Comparison of ENCODE assay signal across 9 cellular contexts in genomic region chr10:58785354-58785753, GRCh38.
"Had no signal": no experiment of that assay in that cellular context is flagged by ENCODE, and none has a peak within 500 bp of the region (broad histone marks: within the 10 kb centered on the region; RNA-seq: fewer than 3 reads in every experiment).

No MANE protein-coding gene starts in this region.

- FAIRE-seq: HTR-8/SVneo had no signal

- DNase-seq: GM23248, GOT3, H7, HFFc6, IMR-90, KG1 had no signal

- H3K4me3 ChIP-seq: GM23248, HAP-1 had no signal

- H3K9me3 ChIP-seq: HAP-1 had no signal

- H3K9ac ChIP-seq: GM23248 had no signal

- H2AFZ ChIP-seq: GM23248 had no signal

- H3K27ac ChIP-seq: GM23248 had no signal

- H3K36me3 ChIP-seq: HAP-1 had no signal

- H3K4me1 ChIP-seq: HAP-1 had no signal

- ATAC-seq: HCT116 had no signal
